Comparison of ENCODE assay signal across 1 cellular context in the genomic region with DNA sequence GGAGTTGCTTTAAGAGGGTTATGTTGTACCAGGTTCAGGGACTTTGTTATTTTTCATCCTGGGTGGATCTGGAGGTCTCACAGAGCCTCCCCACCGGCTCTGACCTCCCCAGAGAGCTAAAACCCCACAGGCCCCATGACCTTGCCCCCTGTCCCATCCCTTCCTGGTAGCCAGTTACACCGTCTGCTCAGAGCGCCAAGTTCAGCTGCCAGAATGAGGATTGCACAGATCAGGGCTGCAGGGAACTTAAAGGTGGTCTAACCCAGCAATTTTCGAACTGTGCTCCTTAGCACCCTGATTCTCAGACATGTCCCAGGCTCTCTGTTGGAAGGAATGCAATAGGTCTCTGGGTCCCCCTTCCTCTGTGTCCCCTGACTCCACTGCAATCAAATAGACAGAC.
TF ChIP-seq lines count a peak whose summit lies in the region.

No MANE protein-coding gene starts in this region.

TF ChIP-seq in HepG2, 621 proteins besides CTCF, POLR2A, EP300 and RAD21 (continued from another document):
- TF ChIP-seq ATF1 (CRISPR knock-in tag; IDR thresholded peaks at IDR 0.05) (no peak), ZZZ3 (CRISPR knock-in tag; IDR thresholded peaks at IDR 0.05; ENCODE audit: borderline replicate concordance) (no peak), ADNP (CRISPR knock-in tag; IDR thresholded peaks at IDR 0.05) (no peak), ZBTB33 (CRISPR knock-in tag; IDR thresholded peaks at IDR 0.05) (0 out of 2 replicates have a peak, but pooled peaks have one; percentile 22), ZNF274 (CRISPR knock-in tag; IDR thresholded peaks at IDR 0.05) (no peak), HNF4A (CRISPR knock-in tag; IDR thresholded peaks at IDR 0.05) (peak; percentile 41; the same call in 1 of the 2 replicates), NFAT5 (CRISPR knock-in tag; IDR thresholded peaks at IDR 0.05) (no peak), RBM39 (IDR thresholded peaks at IDR 0.05; ENCODE audit: low read depth, low read length, poor library complexity, severe bottlenecking) (no peak)
- TF ChIP-seq, protein P1, sequence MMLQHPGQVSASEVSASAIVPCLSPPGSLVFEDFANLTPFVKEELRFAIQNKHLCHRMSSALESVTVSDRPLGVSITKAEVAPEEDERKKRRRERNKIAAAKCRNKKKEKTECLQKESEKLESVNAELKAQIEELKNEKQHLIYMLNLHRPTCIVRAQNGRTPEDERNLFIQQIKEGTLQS (CRISPR knock-in tag; IDR thresholded peaks at IDR 0.05) = no peak
